Comparison of ENCODE assay signal across 8 cellular contexts in the genomic region with DNA sequence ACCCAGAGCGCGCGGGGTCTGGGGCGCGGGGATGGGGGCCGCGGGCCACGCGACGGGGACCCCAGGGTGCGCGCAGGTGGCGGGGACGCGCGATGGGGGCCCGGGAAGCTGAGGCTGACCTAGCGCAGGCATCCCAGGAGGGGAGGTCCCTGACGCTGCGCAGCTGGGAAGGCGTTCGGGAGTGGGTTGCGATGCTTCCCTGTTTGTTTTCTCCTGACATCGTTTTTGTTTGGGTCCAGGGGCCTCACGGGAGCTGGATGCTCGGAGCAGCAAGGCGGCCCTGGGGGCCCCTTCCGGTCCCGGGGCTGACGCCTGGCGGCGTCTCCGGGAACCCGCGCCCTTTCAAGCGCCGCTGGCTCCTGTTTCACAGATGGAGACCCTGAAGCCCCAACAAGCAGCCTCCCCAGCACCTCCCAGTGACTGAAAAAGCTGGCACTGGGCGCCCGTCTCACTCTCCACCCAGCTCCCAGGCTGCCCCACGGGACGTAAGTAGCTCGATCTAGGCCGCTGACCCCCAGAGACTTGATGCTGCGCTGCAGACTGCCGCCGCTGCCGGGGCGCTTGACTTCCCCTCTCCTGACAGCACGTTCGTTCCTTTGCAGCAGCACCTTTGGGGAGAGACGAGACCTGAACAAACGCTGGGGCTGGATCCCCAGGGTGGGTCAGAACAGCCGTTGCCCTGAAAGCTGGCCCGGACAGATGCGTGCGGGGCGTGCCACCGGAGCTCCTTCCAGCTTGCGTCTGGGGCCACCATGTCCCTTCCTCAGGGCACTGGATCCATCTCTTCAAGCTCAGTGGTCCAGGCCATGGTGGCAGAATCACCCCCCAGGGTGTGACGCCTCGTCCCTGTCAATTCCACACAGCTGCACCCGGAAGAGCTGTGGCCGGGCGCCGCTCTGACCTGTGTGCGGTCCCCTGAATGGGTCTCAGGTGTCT. TPM values are rescaled to one million over a fixed set of nuclear protein-coding genes. Genes with fewer than 3 reads are reported as not detected.
A peak's percentile ranks its signal among the peaks of the same experiment; 100 is the strongest.
DNase-seq lines count a peak whose midpoint lies in the region; ATAC-seq, FAIRE-seq and TF ChIP-seq lines count a peak whose summit lies in the region.

No MANE protein-coding gene starts in this region.

- in situ Hi-C loops in Caki2 (cut with HindIII; ENCODE audit: low pct_unique_long_range_greater_than_20kb, low sequenced_read_pairs): no loop called here

- no peak for FAIRE-seq in astrocyte (lab: Jason Lieb, UNC)

- peak overlapping the region; percentile 4 for H3K27ac Mint-ChIP-seq in astrocyte (ENCODE audit: unreplicated experiment)

- peaks cover 7% of the 10 kb centered on the region for H3K4me1 ChIP-seq in astrocyte (ENCODE audit: insufficient read depth, low read length)
- peaks cover 6% of the 10 kb centered on the region for H3K4me1 ChIP-seq in iPS-15b (ENCODE audit: control insufficient read depth, insufficient read depth, low read length)

- no peaks in the 10 kb centered on the region for H3K9me3 ChIP-seq in astrocyte (ENCODE audit: insufficient read depth, low read depth, low read length)
- no peaks in the 10 kb centered on the region for H3K9me3 ChIP-seq in iPS-15b (ENCODE audit: control insufficient read depth, insufficient read depth, low read length)

- H3K36me3 ChIP-seq in astrocyte (ENCODE audit: insufficient read depth, low read length): peaks cover 2% of the 10 kb centered on the region
- peaks cover 11% of the 10 kb centered on the region for H3K36me3 ChIP-seq in iPS-15b (ENCODE audit: control insufficient read depth, insufficient read depth, low read length)

- H3K27me3 Mint-ChIP-seq in astrocyte (ENCODE audit: low read depth, unreplicated experiment): no peaks in the 10 kb centered on the region

- no peaks in the 10 kb centered on the region for H3K79me2 ChIP-seq in astrocyte (ENCODE audit: insufficient read depth, low read length)

- H4K20me1 ChIP-seq in astrocyte (ENCODE audit: insufficient read depth, low read length): peaks cover 19% of the 10 kb centered on the region

- H3K27me3 ChIP-seq in astrocyte (ENCODE audit: insufficient read depth, low read length) (no peaks in the 10 kb centered on the region), iPS-15b (ENCODE audit: control insufficient read depth, insufficient read depth, low read length) (no peaks in the 10 kb centered on the region)

- peak overlapping the region; percentile 84 for H2AFZ ChIP-seq in astrocyte (ENCODE audit: low read depth, low read length)

- peak overlapping the region; percentile 79 for H3K9ac ChIP-seq in astrocyte (ENCODE audit: low read length)
- peak overlapping the region; percentile 24 for H3K9ac ChIP-seq in iPS-15b (ENCODE audit: low read depth, low read length)

- H3K27ac ChIP-seq in astrocyte (ENCODE audit: low read depth, low read length): peak overlapping the region; percentile 10
- H3K27ac ChIP-seq in skin epidermis: peak overlapping the region in 19 of 21 experiments; percentile 18 to 83 (median 60)

- H3K4me1 Mint-ChIP-seq in astrocyte (ENCODE audit: low read depth, unreplicated experiment): no peaks in the 10 kb centered on the region

- H3K4me2 ChIP-seq in astrocyte (ENCODE audit: low read length): peak overlapping the region; percentile 95

- no peak for TF ChIP-seq CTCF in astrocyte (IDR thresholded peaks at IDR 0.05; ENCODE audit: insufficient read depth, low read depth, low read length)

- peak overlapping the region; percentile 81 for H3K4me3 Mint-ChIP-seq in astrocyte (ENCODE audit: unreplicated experiment)

- peak; percentile 31 for ATAC-seq in GM19467 (IDR thresholded peaks at IDR 0.05; ENCODE audit: unreplicated experiment)

- peak overlapping the region; percentile 81 for H3K4me3 ChIP-seq in astrocyte (ENCODE audit: insufficient read depth, low read depth, low read length)
- H3K4me3 ChIP-seq in iPS-15b (ENCODE audit: low read depth, low read length): peak overlapping the region; percentile 85
- peak overlapping the region; percentile 65 to 94 (median 89) for H3K4me3 ChIP-seq in skin epidermis

- no peaks in the 10 kb centered on the region for H3K9me3 Mint-ChIP-seq in astrocyte (ENCODE audit: unreplicated experiment)

- peaks cover 6% of the 10 kb centered on the region for H3K36me3 Mint-ChIP-seq in astrocyte (ENCODE audit: low read depth, unreplicated experiment)

- peak; percentile 16 for DNase-seq in Caki2 (ENCODE audit: low read depth)
- DNase-seq in HK-2 (ENCODE audit: unreplicated experiment): peak; percentile 42
- peak; percentile 36 for DNase-seq in SW480 (ENCODE audit: low spot score)
- DNase-seq in astrocyte (ENCODE audit: low read depth): peak; percentile 26
- DNase-seq in DMS153 (lab: John Stamatoyannopoulos, UW): no peak

RNA-seq across cellular contexts. Expression of a gene that starts 0.6 kb away (rescaled TPM):
- total RNA-seq in Caki2 (2014; rRNA removed; shearing (Covaris generic); ENCODE audit: low replicate concordance): 27.1 and 30.5 TPM in 2 replicates
- total RNA-seq in astrocyte: 20.2 and 21.7 TPM in 2 replicates

RNA-seq across cellular contexts. Expression of a gene that starts 33.8 kb away (rescaled TPM):
- total RNA-seq in Caki2 (2014; rRNA removed; shearing (Covaris generic); ENCODE audit: low replicate concordance): 24.3 and 25.1 TPM in 2 replicates
- 36.5 and 41.6 TPM in 2 replicates for total RNA-seq in astrocyte

RNA-seq across cellular contexts. Expression of a gene that starts 42.0 kb away (rescaled TPM):
- 1.3 and 2.9 TPM in 2 replicates for total RNA-seq in Caki2 (2014; rRNA removed; shearing (Covaris generic); ENCODE audit: low replicate concordance)
- total RNA-seq in astrocyte: 39.6 and 46.7 TPM in 2 replicates

Comparison
In these comparisons a context has a peak if more than half of its experiments do, and no peak if none do; other contexts are left out.
1. RNA of a gene that starts 42.0 kb away (total RNA-seq): 39.6 to 46.7 TPM in astrocyte; 1.3 to 2.9 TPM in Caki2; every median in the first group is over 10 times any median in the second.
2. Peak in every context shown above with its lines, with median percentiles within 50 percentile points of each other: H3K4me3 ChIP-seq.